19 cellular contexts compared by ENCODE assay signal in genomic region chr6:31687860-31688693, GRCh38. TPM values are rescaled to one million over a fixed set of nuclear protein-coding genes. Genes with fewer than 3 reads are reported as not detected.
"Had no signal": no experiment of that assay in that cellular context is flagged by ENCODE, and none has a peak within 500 bp of the region (broad histone marks: within the 10 kb centered on the region; RNA-seq: fewer than 3 reads in every experiment).

No MANE protein-coding gene starts in this region.

- H3K4me3 ChIP-seq: cardiac muscle cell, lung, right atrium auricular region, testis had no signal

- H3K27ac ChIP-seq: cardiac muscle cell, right atrium auricular region, testis had no signal

- H3K4me3 Mint-ChIP-seq: naive B cell; stimulated activated naive CD8-positive, alpha-beta T cell treated with anti-CD3 and anti-CD28 coated beads, Interleukin-15, amount 100 ng/mL, for 72 hours had no signal

- DNase-seq: activated CD4-positive, alpha-beta T cell treated with anti-CD3 and anti-CD28 coated beads, Interleukin-2, amount 50 U/mL, for 1 hour; activated CD8-positive, alpha-beta memory T cell treated with anti-CD3 and anti-CD28 coated beads for 24 hours; activated naive CD4-positive, alpha-beta T cell treated with anti-CD3 and anti-CD28 coated beads, Interleukin-2, amount 50 U/mL, for 16 hours; left colon; midbrain; naive B cell; occipital lobe; small intestine; stimulated activated naive CD8-positive, alpha-beta T cell treated with anti-CD3 and anti-CD28 coated beads, Interleukin-15, amount 100 ng/mL, for 72 hours; T-helper 9 cell; testis had no signal

- ATAC-seq: activated CD4-positive, CD25-positive, alpha-beta regulatory T cell treated with anti-CD3 and anti-CD28 coated beads, Interleukin-2, amount 50 U/mL, for 24 hours; esophagus mucosa; left colon; stimulated activated naive CD8-positive, alpha-beta T cell treated with anti-CD3 and anti-CD28 coated beads, Interleukin-15, amount 100 ng/mL, for 72 hours had no signal

- H3K27ac Mint-ChIP-seq: activated T-helper 2 cell treated with anti-CD3 and anti-CD28 coated beads, Interferon-gamma antibody, Interleukin-2, Interleukin-4, amounts not matched to agents 10 μg/mL and 5 μg/mL and 100 μg/mL, durations not matched to agents 14 hours and 24 hours and 36 hours; progenitor cell of endocrine pancreas had no signal

- H3K27me3 ChIP-seq: cardiac muscle cell, right atrium auricular region, testis had no signal

- H3K27me3 Mint-ChIP-seq: naive B cell; progenitor cell of endocrine pancreas; stimulated activated naive CD8-positive, alpha-beta T cell treated with anti-CD3 and anti-CD28 coated beads, Interleukin-15, amount 100 ng/mL, for 72 hours had no signal

- H3K9me3 Mint-ChIP-seq: activated T-helper 2 cell treated with anti-CD3 and anti-CD28 coated beads, Interferon-gamma antibody, Interleukin-2, Interleukin-4, amounts not matched to agents 10 μg/mL and 5 μg/mL and 100 μg/mL, durations not matched to agents 14 hours and 24 hours and 36 hours; naive B cell; stimulated activated naive CD8-positive, alpha-beta T cell treated with anti-CD3 and anti-CD28 coated beads, Interleukin-15, amount 100 ng/mL, for 72 hours had no signal

- H3K4me1 ChIP-seq: right atrium auricular region had no signal

- H3K9me3 ChIP-seq: right atrium auricular region, testis had no signal

RNA-seq across cellular contexts. Expression of gene LY6G6F, which starts 18.6 kb away (rescaled TPM):
- total RNA-seq: activated T-helper 2 cell treated with anti-CD3 and anti-CD28 coated beads, Interferon-gamma antibody, Interleukin-2, Interleukin-4, amounts not matched to agents 10 μg/mL and 5 μg/mL and 100 μg/mL, durations not matched to agents 14 hours and 24 hours and 36 hours; cardiac muscle cell; esophagus mucosa; left colon; occipital lobe; progenitor cell of endocrine pancreas; right atrium auricular region; testis; urinary bladder had no signal
